In the genomic region with DNA sequence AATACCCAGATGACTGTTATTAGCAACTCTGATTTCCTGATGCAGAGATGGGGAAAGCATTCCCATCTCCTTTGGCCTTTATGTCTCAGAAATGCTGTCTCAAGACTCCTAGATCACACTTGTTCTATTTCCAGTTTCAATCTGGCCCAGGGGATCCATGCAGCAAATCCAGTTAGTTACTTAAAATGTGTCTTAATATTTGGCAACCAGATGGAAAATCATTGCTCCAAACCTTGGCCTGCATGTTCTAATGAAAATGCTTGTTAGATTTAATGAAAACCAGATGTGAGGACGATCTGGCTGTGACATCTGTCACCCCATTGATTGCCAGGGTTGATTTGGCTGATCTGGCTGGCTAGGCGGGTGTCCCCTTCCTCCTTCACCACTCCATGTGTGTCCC, we compare ENCODE assay signal across 20 cellular contexts.
"Had no signal": no experiment of that assay in that cellular context is flagged by ENCODE, and none has a peak within 500 bp of the region (broad histone marks: within the 10 kb centered on the region; RNA-seq: fewer than 3 reads in every experiment).

No MANE protein-coding gene starts in this region.

- DNase-seq: activated CD8-positive, alpha-beta memory T cell treated with anti-CD3 and anti-CD28 coated beads for 24 hours; activated CD8-positive, alpha-beta memory T cell treated with anti-CD3 and anti-CD28 coated beads, Interleukin-2, amount 50 U/mL, for 48 hours; activated naive CD4-positive, alpha-beta T cell treated with anti-CD3 and anti-CD28 coated beads for 36 hours; activated naive CD8-positive, alpha-beta T cell treated with anti-CD3 and anti-CD28 coated beads, Interleukin-2, amount 10 ng/mL, durations not matched to agents 7 days and 5 days; activated T-cell treated with anti-CD3 and anti-CD28 coated beads, Interleukin-2, amount 50 U/mL, for 4 hours; amniotic stem cell; effector CD4-positive, alpha-beta T cell; foreskin fibroblast; immature natural killer cell; naive thymus-derived CD4-positive, alpha-beta T cell; stimulated activated CD4-positive, alpha-beta T cell treated with anti-CD3 and anti-CD28 coated beads, Interleukin-2, amount 100 ng/mL, for 48 hours; stimulated activated CD8-positive, alpha-beta memory T cell treated with anti-CD3 and anti-CD28 coated beads, Interleukin-4, amount 100 ng/mL, for 48 hours; stimulated activated naive B cell treated with anti-CD40 and anti-IgM and Interleukin-4, amounts not matched to agents 10 μg/mL and 1 μg/mL and 100 μg/mL, for 72 hours; testis; trophoblast cell had no signal

- H3K36me3 ChIP-seq: cardiac muscle cell, vagina had no signal

- H3K4me1 ChIP-seq: testis had no signal

- H3K4me3 ChIP-seq: cardiac muscle cell, hepatocyte, lung, testis, vagina had no signal

- ATAC-seq: activated T-cell treated with anti-CD3 and anti-CD28 coated beads, Interleukin-2, amount 50 U/mL, for 4 hours; left lobe of liver; naive thymus-derived CD4-positive, alpha-beta T cell; stimulated activated naive B cell treated with anti-CD40 and anti-IgM and Interleukin-4, amounts not matched to agents 10 μg/mL and 1 μg/mL and 100 μg/mL, for 72 hours had no signal

- H3K9me3 ChIP-seq: testis, vagina had no signal
